Comparison of ENCODE assay signal across 12 cellular contexts in the genomic region with DNA sequence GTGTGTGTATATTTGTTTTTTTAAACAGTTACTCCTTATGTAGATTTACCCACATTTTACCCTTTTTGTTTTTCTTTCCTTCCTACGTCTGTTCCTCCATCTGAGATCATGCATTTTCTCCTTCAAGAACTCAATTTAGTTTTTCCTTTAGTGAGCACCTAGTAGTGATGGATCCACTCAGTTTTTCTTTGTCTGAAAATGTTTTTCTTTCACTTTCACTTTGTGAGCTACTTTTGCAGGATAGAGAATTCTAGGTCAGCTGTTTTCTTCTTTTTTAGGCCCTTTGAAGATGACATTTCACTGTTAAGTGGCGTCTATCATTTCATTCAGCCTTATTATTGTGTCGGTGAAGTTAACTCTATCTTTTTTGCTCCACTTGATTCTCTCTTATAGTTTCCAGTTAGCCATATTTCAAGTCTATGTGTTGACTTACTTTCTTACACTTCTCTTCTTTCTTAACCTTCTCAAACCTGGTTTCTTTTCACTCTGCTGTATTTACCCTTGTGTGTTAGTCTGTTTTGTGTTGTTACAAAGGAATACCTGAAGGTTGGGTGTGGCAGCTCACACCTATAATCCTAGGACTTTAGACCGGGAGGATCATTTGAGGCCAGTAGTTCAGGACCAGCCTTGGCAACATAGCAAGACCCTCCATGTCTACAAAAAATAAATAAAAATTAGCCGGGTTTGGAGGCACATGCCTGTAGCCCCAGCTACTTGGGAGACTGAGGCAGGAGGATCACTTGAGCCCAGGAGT. TPM values are rescaled to one million over a fixed set of nuclear protein-coding genes. Genes with fewer than 3 reads are reported as not detected.
DNase-seq lines count a peak whose midpoint lies in the region; ATAC-seq and TF ChIP-seq lines count a peak whose summit lies in the region.
"Had no signal": no experiment of that assay in that cellular context is flagged by ENCODE, and none has a peak within 500 bp of the region (broad histone marks: within the 10 kb centered on the region; RNA-seq: fewer than 3 reads in every experiment).

No MANE protein-coding gene starts in this region.

- H3K79me2 ChIP-seq in fibroblast of lung (ENCODE audit: control insufficient read depth, insufficient read depth, low read length): no peaks in the 10 kb centered on the region

- ATAC-seq in activated T-cell treated with anti-CD3 and anti-CD28 coated beads, Interleukin-2, amount 50 U/mL, for 72 hours (replicated peaks in 1 of 2): no peak
- ATAC-seq in T-helper 17 cell: peak; percentile 48
- ATAC-seq in stimulated activated naive B cell treated with anti-CD40 and anti-IgM and Interleukin-4, amounts not matched to agents 10 μg/mL and 1 μg/mL and 100 μg/mL, for 72 hours (replicated peaks): no peak

- H3K4me2 ChIP-seq in fibroblast of lung (ENCODE audit: extremely low read depth, insufficient read depth, low read length): peak overlapping the region; percentile 65

- H3K27me3 Mint-ChIP-seq in activated T-cell treated with anti-CD3 and anti-CD28 coated beads, Interleukin-2, amount 50 U/mL, for 72 hours (ENCODE audit: low read depth): no peaks in the 10 kb centered on the region
- H3K27me3 Mint-ChIP-seq in T-helper 17 cell: no peaks in the 10 kb centered on the region
- no peaks in the 10 kb centered on the region for H3K27me3 Mint-ChIP-seq in stimulated activated naive B cell treated with anti-CD40 and anti-IgM and Interleukin-4, amounts not matched to agents 10 μg/mL and 1 μg/mL and 100 μg/mL, for 72 hours

- no peaks in the 10 kb centered on the region for H3K4me1 ChIP-seq in fibroblast of lung (ENCODE audit: control insufficient read depth, extremely low read depth, insufficient read depth, low read length)

- H3K9ac ChIP-seq in fibroblast of lung (ENCODE audit: insufficient read depth, low read length): no peak overlapping the region

- H3K27me3 ChIP-seq in fibroblast of lung (ENCODE audit: control insufficient read depth, insufficient read depth, low read length) (no peaks in the 10 kb centered on the region), brain microvascular endothelial cell (replicated peaks) (no peaks in the 10 kb centered on the region)
- H3K27me3 ChIP-seq: cardiac muscle cell had no signal

- H3K4me3 ChIP-seq in fibroblast of lung (replicated peaks in 1 of 4; ENCODE audit: control extremely low read depth in 1 of 4, insufficient read depth in 1 of 4, low read depth in 3 of 4, low read length in 4 of 4) (peak overlapping the region in 1 of 4 experiments; percentile 13), brain microvascular endothelial cell (ENCODE audit: low read depth, low read length) (no peak overlapping the region)
- H3K4me3 ChIP-seq: cardiac muscle cell had no signal

- H4K20me1 ChIP-seq in fibroblast of lung (ENCODE audit: control insufficient read depth, extremely low read depth, insufficient read depth, low read length): no peaks in the 10 kb centered on the region

- no peak for DNase-seq in activated T-cell treated with anti-CD3 and anti-CD28 coated beads, Interleukin-2, amount 50 U/mL, for 72 hours
- DNase-seq in activated T-cell treated with anti-CD3 and anti-CD28 coated beads for 4 hours (no peak), T-helper 17 cell (no peak), fibroblast of lung (ENCODE audit: low read depth in 2 of 2) (peak in 1 of 2 donors; percentile 21), NOMO-1 treated with DMSO at 0.1 percent for 48 hours (lab: John Stamatoyannopoulos, UW; ENCODE audit: unreplicated experiment) (no peak), brain microvascular endothelial cell (no peak), medulla oblongata (ENCODE audit: extremely low spot score) (no peak)
- no peak for DNase-seq in stimulated activated naive B cell treated with anti-CD40 and anti-IgM and Interleukin-4, amounts not matched to agents 10 μg/mL and 1 μg/mL and 100 μg/mL, for 72 hours
- DNase-seq: activated CD4-positive, alpha-beta T cell treated with anti-CD3 and anti-CD28 coated beads for 48 hours; SHP77; stimulated activated CD4-positive, alpha-beta T cell treated with anti-CD3 and anti-CD28 coated beads, Interleukin-12 subunit alpha, Interleukin-12 subunit beta, amount 100 ng/mL, for 4 hours had no signal

- H3K36me3 ChIP-seq in fibroblast of lung (ENCODE audit: control insufficient read depth, insufficient read depth, low read length): peaks cover 2% of the 10 kb centered on the region
- H3K36me3 ChIP-seq in brain microvascular endothelial cell (replicated peaks): peaks cover 19% of the 10 kb centered on the region

- peaks cover 0 to 13% of the 10 kb centered on the region in 2 donors for H3K36me3 Mint-ChIP-seq in activated T-cell treated with anti-CD3 and anti-CD28 coated beads, Interleukin-2, amount 50 U/mL, for 72 hours (ENCODE audit: insufficient read depth in 2 of 2)
- H3K36me3 Mint-ChIP-seq in T-helper 17 cell (ENCODE audit: low read depth): no peaks in the 10 kb centered on the region
- H3K36me3 Mint-ChIP-seq in stimulated activated naive B cell treated with anti-CD40 and anti-IgM and Interleukin-4, amounts not matched to agents 10 μg/mL and 1 μg/mL and 100 μg/mL, for 72 hours: peaks cover 34 to 67% of the 10 kb centered on the region in 2 donors

- no peaks in the 10 kb centered on the region for H3K9me3 Mint-ChIP-seq in activated T-cell treated with anti-CD3 and anti-CD28 coated beads, Interleukin-2, amount 50 U/mL, for 72 hours
- peaks cover 0 to 2% of the 10 kb centered on the region in 2 donors for H3K9me3 Mint-ChIP-seq in stimulated activated naive B cell treated with anti-CD40 and anti-IgM and Interleukin-4, amounts not matched to agents 10 μg/mL and 1 μg/mL and 100 μg/mL, for 72 hours

- peak overlapping the region; percentile 70 to 91 for H3K4me3 Mint-ChIP-seq in activated T-cell treated with anti-CD3 and anti-CD28 coated beads, Interleukin-2, amount 50 U/mL, for 72 hours
- H3K4me3 Mint-ChIP-seq in T-helper 17 cell: peak overlapping the region; percentile 85
- peak overlapping the region; percentile 17 to 36 for H3K4me3 Mint-ChIP-seq in stimulated activated naive B cell treated with anti-CD40 and anti-IgM and Interleukin-4, amounts not matched to agents 10 μg/mL and 1 μg/mL and 100 μg/mL, for 72 hours

- no peak overlapping the region for H2AFZ ChIP-seq in fibroblast of lung (ENCODE audit: low read length)

- no peak overlapping the region for H3K27ac ChIP-seq in fibroblast of lung (ENCODE audit: insufficient read depth, low read length)
- no peak overlapping the region for H3K27ac ChIP-seq in brain microvascular endothelial cell
- H3K27ac ChIP-seq: cardiac muscle cell had no signal

- in situ Hi-C loops in brain microvascular endothelial cell (cut with HindIII; ENCODE audit: low pct_ligation_motif_present, low sequenced_read_pairs): no loop called here

- peak overlapping the region; percentile 92 for H3K27ac Mint-ChIP-seq in activated T-cell treated with anti-CD3 and anti-CD28 coated beads, Interleukin-2, amount 50 U/mL, for 72 hours
- peak overlapping the region; percentile 87 for H3K27ac Mint-ChIP-seq in T-helper 17 cell
- H3K27ac Mint-ChIP-seq in stimulated activated naive B cell treated with anti-CD40 and anti-IgM and Interleukin-4, amounts not matched to agents 10 μg/mL and 1 μg/mL and 100 μg/mL, for 72 hours: no peak overlapping the region

- peaks cover 30% of the 10 kb centered on the region for H3K4me1 Mint-ChIP-seq in activated T-cell treated with anti-CD3 and anti-CD28 coated beads, Interleukin-2, amount 50 U/mL, for 72 hours (ENCODE audit: low read depth)
- peaks cover 19% of the 10 kb centered on the region for H3K4me1 Mint-ChIP-seq in T-helper 17 cell
- peaks cover 16 to 26% of the 10 kb centered on the region in 2 donors for H3K4me1 Mint-ChIP-seq in stimulated activated naive B cell treated with anti-CD40 and anti-IgM and Interleukin-4, amounts not matched to agents 10 μg/mL and 1 μg/mL and 100 μg/mL, for 72 hours

- H3K9me3 ChIP-seq in T-helper 17 cell (ENCODE audit: control insufficient read depth, low read length, poor library complexity, severe bottlenecking) (no peaks in the 10 kb centered on the region), fibroblast of lung (ENCODE audit: control insufficient read depth, insufficient read depth, low read depth, low read length) (no peaks in the 10 kb centered on the region)

- TF ChIP-seq CTCF in fibroblast of lung (conservative IDR thresholded peaks at IDR 0.05 in 1 of 2, IDR thresholded peaks at IDR 0.05 in 1 of 2; ENCODE audit: low read depth in 1 of 2, low read length in 2 of 2) (no peak), brain microvascular endothelial cell (IDR thresholded peaks at IDR 0.05; ENCODE audit: low read depth, low read length, missing control alignments) (no peak)

RNA-seq across cellular contexts. Expression of gene PRKCI, which starts 55.8 kb away (rescaled TPM):
- total RNA-seq in activated T-cell treated with anti-CD3 and anti-CD28 coated beads, Interleukin-2, amount 50 U/mL, for 72 hours: 10 to 100 TPM; 33.7 to 36.9 TPM
- total RNA-seq in T-helper 17 cell (10 to 100 TPM; 18.0 to 18.7 TPM), fibroblast of lung (80.3 and 183 TPM in 2 replicates)
- polyA plus RNA-seq in fibroblast of lung: 39.3 and 68.7 TPM in 2 replicates
- polyA plus RNA-seq in fibroblast of lung (2012): 20.1 and 31.9 TPM in 2 replicates
- polyA minus RNA-seq in fibroblast of lung (ENCODE audit: low replicate concordance): 4.5 and 5.8 TPM in 2 replicates

Comparison
In these comparisons a context has a peak if more than half of its experiments do, and no peak if none do; other contexts are left out.
1. H3K4me3 Mint-ChIP-seq: peak in every context shown above with its lines; median percentile 85 in T-helper 17 cell; 80 in activated T-cell treated with anti-CD3 and anti-CD28 coated beads, Interleukin-2, amount 50 U/mL, for 72 hours; 26 in stimulated activated naive B cell treated with anti-CD40 and anti-IgM and Interleukin-4, amounts not matched to agents 10 μg/mL and 1 μg/mL and 100 μg/mL, for 72 hours.